Comparison of ENCODE assay signal across 22 cellular contexts in genomic region chr22:29277927-29278326, GRCh38. TPM values are rescaled to one million over a fixed set of nuclear protein-coding genes. Genes with fewer than 3 reads are reported as not detected.
DNase-seq lines count a peak whose midpoint lies in the region; ATAC-seq and TF ChIP-seq lines count a peak whose summit lies in the region.
"Had no signal": no experiment of that assay in that cellular context is flagged by ENCODE, and none has a peak within 500 bp of the region (broad histone marks: within the 10 kb centered on the region; RNA-seq: fewer than 3 reads in every experiment).

No MANE protein-coding gene starts in this region.

- no peak overlapping the region for H3K4me2 ChIP-seq in GM23338

- peaks cover 25% of the 10 kb centered on the region for H3K4me1 ChIP-seq in CD8-positive, alpha-beta T cell (ENCODE audit: insufficient read depth, low read length)
- H3K4me1 ChIP-seq in GM23338 (ENCODE audit: insufficient read depth) (no peaks in the 10 kb centered on the region), body of pancreas (peaks cover 53% of the 10 kb centered on the region)

- peaks cover 62% of the 10 kb centered on the region for H3K36me3 ChIP-seq in CD8-positive, alpha-beta T cell (ENCODE audit: insufficient read depth, low read length)
- peaks cover 84% of the 10 kb centered on the region for H3K36me3 ChIP-seq in GM23338 (ENCODE audit: insufficient read depth)
- H3K36me3 ChIP-seq in body of pancreas (replicated peaks in 1 of 2; ENCODE audit: insufficient read depth in 1 of 2, low read depth in 2 of 2), result peaks cover 19% of the 10 kb centered on the region in 2 donors

- no peak overlapping the region for H3K4me3 Mint-ChIP-seq in CD8-positive, alpha-beta T cell
- no peak overlapping the region for H3K4me3 Mint-ChIP-seq in GM23338
- H3K4me3 Mint-ChIP-seq: activated CD4-positive, alpha-beta T cell treated with anti-CD3 and anti-CD28 coated beads, Interleukin-2, amount 10 ng/mL, durations not matched to agents 24 days and 14 days; activated naive CD4-positive, alpha-beta T cell treated with anti-CD3 and anti-CD28 coated beads for 36 hours; dendritic cell treated with granulocyte-macrophage colony-stimulating factor and Interleukin-4, amounts not matched to agents 40 ng/mL and 50 ng/mL, for 4 days had no signal

- POLR2A ChIA-PET in CD8-positive, alpha-beta T cell (lab: Charles Lee), result interaction anchor here (1.9 kb wide), 1 partner anchor 10 kb away, joined by 6 read pairs; the partner anchor contains the start of gene EWSR1

- H3F3A ChIP-seq in GM23338 (replicated peaks; ENCODE audit: low read depth), result peaks cover 18% of the 10 kb centered on the region

- no peak overlapping the region for H3K27ac ChIP-seq in CD8-positive, alpha-beta T cell (ENCODE audit: low read depth, low read length)
- H3K27ac ChIP-seq in GM23338 (ENCODE audit: low read depth) (0 out of 2 replicates have a peak overlapping the region, but pooled peaks have one; percentile 59), body of pancreas (peak overlapping the region; percentile 39 to 71 (median 65))
- H3K27ac ChIP-seq: skin epidermis, thoracic aorta had no signal

- 40 to 50% methylated on average over 1 of the region's 1 CpG for WGBS in body of pancreas, 2 donors

- H3K36me3 Mint-ChIP-seq in CD8-positive, alpha-beta T cell, result peaks cover 92% of the 10 kb centered on the region
- H3K36me3 Mint-ChIP-seq in GM23338 (ENCODE audit: low read depth), result peaks cover 98% of the 10 kb centered on the region

- peak in 1 of 3 donors; percentile 32 for TF ChIP-seq POLR2A in body of pancreas (IDR thresholded peaks at IDR 0.05)

- in situ Hi-C loops in KBM-7 (cut with MboI; ENCODE audit: low pct_unique_long_range_greater_than_20kb, low sequenced_read_pairs), result no loop called here

- H3K9me2 ChIP-seq in GM23338 (ENCODE audit: insufficient read depth), result no peaks in the 10 kb centered on the region

- peaks cover 67% of the 10 kb centered on the region for H3K4me1 Mint-ChIP-seq in CD8-positive, alpha-beta T cell (ENCODE audit: low read depth)
- H3K4me1 Mint-ChIP-seq in GM23338, result peaks cover 4% of the 10 kb centered on the region; the same call in 2 of the 3 replicates

- DNase-seq in CD8-positive, alpha-beta T cell, result no peak
- DNase-seq in GM23338 (ENCODE audit: low spot score) (no peak), body of pancreas (peak; percentile 50 to 87 (median 78)), KBM-7 (no peak), foreskin melanocyte (no peak)
- DNase-seq: activated CD4-positive, alpha-beta T cell treated with anti-CD3 and anti-CD28 coated beads, Interleukin-2, amount 10 ng/mL, durations not matched to agents 24 days and 14 days; activated naive CD4-positive, alpha-beta T cell treated with anti-CD3 and anti-CD28 coated beads for 36 hours; aorta; caudate nucleus; CD4-positive, CD25-positive, alpha-beta regulatory T cell; GDM1; KG1; kidney; NCI-H1694 treated with DMSO at 0.1 percent for 48 hours; NCI-H526 treated with DMSO at 0.1 percent for 48 hours; RPMI8226; stimulated activated CD4-positive, alpha-beta T cell treated with anti-CD3 and anti-CD28 coated beads, Interleukin-1b, Interleukin-23, amount 100 ng/mL, for 48 hours; T-helper 2 cell had no signal

- no peak overlapping the region for H2AFZ ChIP-seq in GM23338

- no peaks in the 10 kb centered on the region for H3K9me3 ChIP-seq in CD8-positive, alpha-beta T cell (ENCODE audit: low read length)
- no peaks in the 10 kb centered on the region for H3K9me3 ChIP-seq in body of pancreas
- H3K9me3 ChIP-seq: thoracic aorta had no signal

- peaks cover 60% of the 10 kb centered on the region for H4K20me1 ChIP-seq in GM23338 (replicated peaks; ENCODE audit: insufficient read depth)

- ATAC-seq in CD8-positive, alpha-beta T cell, result no peak
- ATAC-seq in GM23338, result no peak
- peak; percentile 74 for ATAC-seq in body of pancreas

- no peaks in the 10 kb centered on the region for H3K9me3 Mint-ChIP-seq in CD8-positive, alpha-beta T cell
- H3K9me3 Mint-ChIP-seq in GM23338, result no peaks in the 10 kb centered on the region
- H3K9me3 Mint-ChIP-seq: activated CD4-positive, alpha-beta T cell treated with anti-CD3 and anti-CD28 coated beads, Interleukin-2, amount 10 ng/mL, durations not matched to agents 24 days and 14 days; activated naive CD4-positive, alpha-beta T cell treated with anti-CD3 and anti-CD28 coated beads for 36 hours; dendritic cell treated with granulocyte-macrophage colony-stimulating factor and Interleukin-4, amounts not matched to agents 40 ng/mL and 50 ng/mL, for 4 days had no signal

- peaks cover 100% of the 10 kb centered on the region for H3K79me2 ChIP-seq in GM23338 (replicated peaks; ENCODE audit: insufficient read depth)

- CTCF ChIA-PET in CD8-positive, alpha-beta T cell (lab: Charles Lee), result no interaction called here

- peak overlapping the region; percentile 66 for H3K27ac Mint-ChIP-seq in CD8-positive, alpha-beta T cell
- H3K27ac Mint-ChIP-seq in GM23338, result peak overlapping the region; percentile 59
- H3K27ac Mint-ChIP-seq: activated CD4-positive, alpha-beta T cell treated with anti-CD3 and anti-CD28 coated beads, Interleukin-2, amount 10 ng/mL, durations not matched to agents 24 days and 14 days; activated naive CD4-positive, alpha-beta T cell treated with anti-CD3 and anti-CD28 coated beads for 36 hours; dendritic cell treated with granulocyte-macrophage colony-stimulating factor and Interleukin-4, amounts not matched to agents 40 ng/mL and 50 ng/mL, for 4 days had no signal

- no peak for TF ChIP-seq CTCF in CD8-positive, alpha-beta T cell (IDR thresholded peaks at IDR 0.05)
- no peak for TF ChIP-seq CTCF in GM23338 (conservative IDR thresholded peaks at IDR 0.05; ENCODE audit: low read depth in 2 of 2)
- no peak for TF ChIP-seq CTCF in body of pancreas (IDR thresholded peaks at IDR 0.05)

- H3K4me3 ChIP-seq in CD8-positive, alpha-beta T cell (ENCODE audit: low read depth, low read length), result no peak overlapping the region
- no peak overlapping the region for H3K4me3 ChIP-seq in GM23338
- H3K4me3 ChIP-seq in body of pancreas, result no peak overlapping the region
- H3K4me3 ChIP-seq: lung, skin epidermis, thoracic aorta had no signal

- intact Hi-C loops in CD8-positive, alpha-beta T cell (cut with DNase I, micrococcal nuclease), result no loop called here
- intact Hi-C loops in body of pancreas (cut with DNase I), result no loop called here

- H3K27me3 Mint-ChIP-seq in CD8-positive, alpha-beta T cell (ENCODE audit: low read depth), result no peaks in the 10 kb centered on the region
- peaks cover 10% of the 10 kb centered on the region for H3K27me3 Mint-ChIP-seq in GM23338 (ENCODE audit: insufficient read depth, low read depth, poor library complexity)
- H3K27me3 Mint-ChIP-seq: activated CD4-positive, alpha-beta T cell treated with anti-CD3 and anti-CD28 coated beads, Interleukin-2, amount 10 ng/mL, durations not matched to agents 24 days and 14 days; CD4-positive, CD25-positive, alpha-beta regulatory T cell; dendritic cell treated with granulocyte-macrophage colony-stimulating factor and Interleukin-4, amounts not matched to agents 40 ng/mL and 50 ng/mL, for 4 days had no signal

- H3K27me3 ChIP-seq in CD8-positive, alpha-beta T cell (ENCODE audit: insufficient read depth, low read length), result no peaks in the 10 kb centered on the region
- no peaks in the 10 kb centered on the region for H3K27me3 ChIP-seq in GM23338 (ENCODE audit: insufficient read depth)
- H3K27me3 ChIP-seq in body of pancreas, result no peaks in the 10 kb centered on the region

RNA-seq across cellular contexts. Expression of gene EWSR1, which starts 9.9 kb away (rescaled TPM):
- total RNA-seq in CD8-positive, alpha-beta T cell, result 100 to 1,000 TPM; 326 to 352 TPM
- 390 and 427 TPM in 2 replicates for total RNA-seq in GM23338 (2014; rRNA removed; shearing (Covaris generic))
- polyA plus RNA-seq in GM23338 (2016; fragmentation: Nextera tagmentation; extraction: Ambion mirVana), result 382 and 391 TPM in 2 replicates
- total RNA-seq in body of pancreas, result 100 to 1,000 TPM; 142 to 175 TPM

RNA-seq across cellular contexts. Expression of gene RHBDD3, which starts 10.1 kb away (rescaled TPM):
- total RNA-seq in CD8-positive, alpha-beta T cell, result 10 to 100 TPM; 10.2 to 10.9 TPM
- total RNA-seq in GM23338 (2014; rRNA removed; shearing (Covaris generic)), result 95.6 and 115 TPM in 2 replicates
- polyA plus RNA-seq in GM23338 (2016; fragmentation: Nextera tagmentation; extraction: Ambion mirVana), result 55.0 and 60.3 TPM in 2 replicates
- total RNA-seq in body of pancreas, result 10 to 100 TPM; 32.4 to 42.2 TPM

RNA-seq across cellular contexts. Expression of gene GAS2L1, which starts 28.5 kb away (rescaled TPM):
- total RNA-seq in CD8-positive, alpha-beta T cell, result not detected
- 4.9 and 9.5 TPM in 2 replicates for total RNA-seq in GM23338 (2014; rRNA removed; shearing (Covaris generic))
- 3.7 and 5.2 TPM in 2 replicates for polyA plus RNA-seq in GM23338 (2016; fragmentation: Nextera tagmentation; extraction: Ambion mirVana)
- total RNA-seq in body of pancreas, result 10 to 100 TPM; 15.8 to 19.2 TPM

RNA-seq across cellular contexts. Expression of gene RASL10A, which starts 37.6 kb away (rescaled TPM):
- total RNA-seq in CD8-positive, alpha-beta T cell, result under 1 TPM; 0.44 to 0.49 TPM
- 0.54 and 3.0 TPM in 2 replicates for total RNA-seq in GM23338 (2014; rRNA removed; shearing (Covaris generic))
- polyA plus RNA-seq in GM23338 (2016; fragmentation: Nextera tagmentation; extraction: Ambion mirVana), result 0.99 and 1.6 TPM in 2 replicates
- total RNA-seq in body of pancreas, result under 1 TPM in 1 of 2 donors, not detected in 1; 0.78 TPM
- total RNA-seq: activated naive CD4-positive, alpha-beta T cell treated with anti-CD3 and anti-CD28 coated beads for 36 hours; CD4-positive, CD25-positive, alpha-beta regulatory T cell had no signal
- polyA plus RNA-seq: CD4-positive, CD25-positive, alpha-beta regulatory T cell had no signal

Comparison
In these comparisons a context has a peak if more than half of its experiments do, and no peak if none do; other contexts are left out.
1. DNase-seq: peak in body of pancreas (4 of 4); none in CD8-positive, alpha-beta T cell (0 of 7), GM23338 (single experiment), KBM-7 (single experiment) and foreskin melanocyte (single experiment).